In the genomic region with DNA sequence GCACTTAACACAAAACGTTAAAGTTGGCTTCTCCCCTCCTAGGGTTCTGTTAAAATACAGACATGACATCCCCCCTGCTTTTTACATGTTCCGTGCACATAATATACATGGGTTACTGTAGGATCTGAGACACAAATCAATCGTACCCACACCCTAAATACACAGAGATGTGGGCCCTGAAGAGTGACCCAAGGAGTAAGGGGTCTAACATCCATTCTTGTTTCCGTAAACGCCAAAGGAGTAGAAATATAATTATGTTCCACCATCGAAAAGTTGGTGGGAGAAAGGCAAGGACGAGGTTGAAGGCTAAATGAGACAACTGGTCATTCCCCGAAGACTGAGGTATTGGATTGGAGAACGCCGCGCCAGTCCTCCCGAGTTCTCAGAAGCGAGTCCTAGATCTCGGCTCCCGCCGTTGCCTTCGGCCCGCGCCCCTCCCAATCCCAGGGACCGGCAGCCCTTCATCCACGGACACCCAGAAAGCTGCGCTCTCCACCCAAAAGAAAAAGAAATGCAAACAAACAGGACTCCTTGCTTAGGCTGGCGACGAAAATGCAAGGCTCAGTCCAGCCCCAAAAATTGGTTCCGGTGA, we compare ENCODE assay signal across 9 cellular contexts. TPM values are rescaled to one million over a fixed set of nuclear protein-coding genes. Genes with fewer than 3 reads are reported as not detected.
DNase-seq lines count a peak whose midpoint lies in the region; ATAC-seq, FAIRE-seq and TF ChIP-seq lines count a peak whose summit lies in the region.
"Had no signal": no experiment of that assay in that cellular context is flagged by ENCODE, and none has a peak within 500 bp of the region (broad histone marks: within the 10 kb centered on the region; RNA-seq: fewer than 3 reads in every experiment).

No MANE protein-coding gene starts in this region.

- TF ChIP-seq CTCF in astrocyte (IDR thresholded peaks at IDR 0.05; ENCODE audit: insufficient read depth, low read depth, low read length) = no peak
- no peak for TF ChIP-seq CTCF in kidney (IDR thresholded peaks at IDR 0.05; ENCODE audit: borderline replicate concordance, extremely low read depth, insufficient read depth)
- TF ChIP-seq CTCF in thoracic aorta (IDR thresholded peaks at IDR 0.05) = no peak

- DNase-seq in T-helper 2 cell treated with Interferon-gamma antibody and Interleukin-4, amounts not matched to agents 5 μg/mL and 100 μg/mL, for 36 hours (ENCODE audit: low spot score) = no peak
- DNase-seq in T-helper 2 cell = no peak
- no peak for DNase-seq in astrocyte (ENCODE audit: low read depth)
- DNase-seq in kidney = no peak
- no peak for DNase-seq in thoracic aorta (ENCODE audit: low spot score)
- DNase-seq in HTR-8/SVneo (ENCODE audit: insufficient read length, low spot score) = no peak
- DNase-seq in NCI-H146 treated with DMSO at 0.1 percent for 48 hours (lab: John Stamatoyannopoulos, UW; ENCODE audit: unreplicated experiment) = no peak
- no peak for DNase-seq in DMS114 treated with DMSO at 0.1 percent for 48 hours (lab: John Stamatoyannopoulos, UW; ENCODE audit: unreplicated experiment)
- DNase-seq: activated CD4-positive, alpha-beta T cell treated with anti-CD3 and anti-CD28 coated beads for 1 hour had no signal

- H2AFZ ChIP-seq in astrocyte (ENCODE audit: low read depth, low read length) = peak overlapping the region; percentile 61

- H3K27me3 ChIP-seq in astrocyte (ENCODE audit: insufficient read depth, low read length) (peaks cover 100% of the 10 kb centered on the region), thoracic aorta (replicated peaks; ENCODE audit: insufficient read depth) (peaks cover 27% of the 10 kb centered on the region)

- H3K27ac Mint-ChIP-seq in T-helper 2 cell treated with Interferon-gamma antibody and Interleukin-4, amounts not matched to agents 5 μg/mL and 100 μg/mL, for 36 hours = peak overlapping the region; percentile 26
- H3K27ac Mint-ChIP-seq in astrocyte (ENCODE audit: unreplicated experiment) = peak overlapping the region; percentile 62

- peaks cover 9% of the 10 kb centered on the region for H4K20me1 ChIP-seq in astrocyte (ENCODE audit: insufficient read depth, low read length)

- intact Hi-C loops in kidney (cut with DNase I) = no loop called here

- peak overlapping the region; percentile 58 for H3K4me3 ChIP-seq in astrocyte (ENCODE audit: insufficient read depth, low read depth, low read length)
- H3K4me3 ChIP-seq in kidney (ENCODE audit: low read length in 2 of 2) = peak overlapping the region; percentile 30 to 43
- H3K4me3 ChIP-seq in thoracic aorta = peak overlapping the region; percentile 72

- H3K9ac ChIP-seq in astrocyte (ENCODE audit: low read length) (peak overlapping the region; percentile 73), kidney (ENCODE audit: low read length in 2 of 2) (no peak overlapping the region)

- H3K27ac ChIP-seq in astrocyte (ENCODE audit: low read depth, low read length) = peak overlapping the region; percentile 71
- no peak overlapping the region for H3K27ac ChIP-seq in kidney (ENCODE audit: low read depth in 2 of 2, low read length in 2 of 2)
- no peak overlapping the region for H3K27ac ChIP-seq in thoracic aorta

- peaks cover 34% of the 10 kb centered on the region for H3K79me2 ChIP-seq in astrocyte (ENCODE audit: insufficient read depth, low read length)

- FAIRE-seq in astrocyte (lab: Jason Lieb, UNC) = no peak
- FAIRE-seq in kidney (lab: Jason Lieb, UNC) = no peak
- no peak for FAIRE-seq in HTR-8/SVneo (lab: Jason Lieb, UNC)

- H3K4me2 ChIP-seq in astrocyte (ENCODE audit: low read length) = peak overlapping the region; percentile 71

- H3K4me3 Mint-ChIP-seq in T-helper 2 cell treated with Interferon-gamma antibody and Interleukin-4, amounts not matched to agents 5 μg/mL and 100 μg/mL, for 36 hours = no peak overlapping the region
- H3K4me3 Mint-ChIP-seq in astrocyte (ENCODE audit: unreplicated experiment) = peak overlapping the region; percentile 77

- H3K27me3 Mint-ChIP-seq in T-helper 2 cell treated with Interferon-gamma antibody and Interleukin-4, amounts not matched to agents 5 μg/mL and 100 μg/mL, for 36 hours (ENCODE audit: low read depth) = peaks cover 96% of the 10 kb centered on the region
- peaks cover 94% of the 10 kb centered on the region for H3K27me3 Mint-ChIP-seq in astrocyte (ENCODE audit: low read depth, unreplicated experiment)

- H3K9me3 ChIP-seq in astrocyte (ENCODE audit: insufficient read depth, low read depth, low read length) (peaks cover 12% of the 10 kb centered on the region), kidney (ENCODE audit: control insufficient read depth in 1 of 2, low read length in 2 of 2) (peaks cover 0 to 13% of the 10 kb centered on the region in 2 donors), thoracic aorta (no peaks in the 10 kb centered on the region)

- H3K36me3 ChIP-seq in astrocyte (ENCODE audit: insufficient read depth, low read length) (no peaks in the 10 kb centered on the region), kidney (ENCODE audit: control insufficient read depth in 1 of 2, insufficient read depth in 2 of 2, low read length in 2 of 2) (no peaks in the 10 kb centered on the region), thoracic aorta (no peaks in the 10 kb centered on the region)

- H3K4me1 Mint-ChIP-seq in T-helper 2 cell treated with Interferon-gamma antibody and Interleukin-4, amounts not matched to agents 5 μg/mL and 100 μg/mL, for 36 hours (ENCODE audit: low read depth) = peaks cover 6% of the 10 kb centered on the region
- H3K4me1 Mint-ChIP-seq in astrocyte (ENCODE audit: low read depth, unreplicated experiment) = peaks cover 5% of the 10 kb centered on the region

- H3K36me3 Mint-ChIP-seq in T-helper 2 cell treated with Interferon-gamma antibody and Interleukin-4, amounts not matched to agents 5 μg/mL and 100 μg/mL, for 36 hours (ENCODE audit: low read depth) = peaks cover 6% of the 10 kb centered on the region
- peaks cover 5% of the 10 kb centered on the region for H3K36me3 Mint-ChIP-seq in astrocyte (ENCODE audit: low read depth, unreplicated experiment)

- H3K9me3 Mint-ChIP-seq in T-helper 2 cell treated with Interferon-gamma antibody and Interleukin-4, amounts not matched to agents 5 μg/mL and 100 μg/mL, for 36 hours = peaks cover 21% of the 10 kb centered on the region
- H3K9me3 Mint-ChIP-seq in astrocyte (ENCODE audit: unreplicated experiment) = peaks cover 45% of the 10 kb centered on the region

- H3K4me1 ChIP-seq in astrocyte (ENCODE audit: insufficient read depth, low read length) (peaks cover 9% of the 10 kb centered on the region), kidney (ENCODE audit: control insufficient read depth in 1 of 2, insufficient read depth in 1 of 2, low read depth in 1 of 2, low read length in 2 of 2) (peaks cover 0 to 12% of the 10 kb centered on the region in 2 donors), thoracic aorta (ENCODE audit: control insufficient read depth in 1 of 2, low read depth in 2 of 2) (peaks cover 15 to 34% of the 10 kb centered on the region in 2 donors)

- ATAC-seq in thoracic aorta (ENCODE audit: insufficient number of reproducible peaks, low FRiP score, low read depth) = no peak

RNA-seq across cellular contexts. Expression of a gene that starts 1.2 kb away (rescaled TPM):
- total RNA-seq in astrocyte = 0.07 and 0.10 TPM in 2 replicates
- 0.82 TPM for total RNA-seq in kidney
- not detected for polyA plus RNA-seq in kidney (ENCODE audit: insufficient read depth, low read depth, low replicate concordance)
- total RNA-seq in thoracic aorta = 1 to 10 TPM; 1.5 to 6.8 TPM
